9 cellular contexts compared by ENCODE assay signal in genomic region chr10:1778570-1778969, GRCh38. TPM values are rescaled to one million over a fixed set of nuclear protein-coding genes. Genes with fewer than 3 reads are reported as not detected.
"Had no signal": no experiment of that assay in that cellular context is flagged by ENCODE, and none has a peak within 500 bp of the region (broad histone marks: within the 10 kb centered on the region; RNA-seq: fewer than 3 reads in every experiment).

No MANE protein-coding gene starts in this region.

- H3K4me2 ChIP-seq: GM23338 had no signal

- DNase-seq: GM23248, GOT3, H7, H9, HCEC 1CT, HFFc6 had no signal

- H3K4me3 Mint-ChIP-seq: GM23338, H9, HFFc6 had no signal

- ATAC-seq: GM23338, HCT116 had no signal

- H2AFZ ChIP-seq: GM23248, GM23338 had no signal

- H3K27ac ChIP-seq: GM23248 had no signal

- H3K4me3 ChIP-seq: GM23248, GM23338, HAP-1 had no signal

- H3K9me3 ChIP-seq: HAP-1 had no signal

- H3K9ac ChIP-seq: GM23248 had no signal

- H3K27ac Mint-ChIP-seq: GM23338, H9, HFFc6 had no signal

- H3K4me1 ChIP-seq: HAP-1 had no signal

- H3K36me3 ChIP-seq: HAP-1 had no signal

RNA-seq across cellular contexts. Expression of gene ADARB2, which starts 41.2 kb away (rescaled TPM):
- total RNA-seq: GM23248, HFFc6 had no signal
- polyA plus RNA-seq: GM23248 had no signal
